1 cellular context compared by ENCODE assay signal in the genomic region with DNA sequence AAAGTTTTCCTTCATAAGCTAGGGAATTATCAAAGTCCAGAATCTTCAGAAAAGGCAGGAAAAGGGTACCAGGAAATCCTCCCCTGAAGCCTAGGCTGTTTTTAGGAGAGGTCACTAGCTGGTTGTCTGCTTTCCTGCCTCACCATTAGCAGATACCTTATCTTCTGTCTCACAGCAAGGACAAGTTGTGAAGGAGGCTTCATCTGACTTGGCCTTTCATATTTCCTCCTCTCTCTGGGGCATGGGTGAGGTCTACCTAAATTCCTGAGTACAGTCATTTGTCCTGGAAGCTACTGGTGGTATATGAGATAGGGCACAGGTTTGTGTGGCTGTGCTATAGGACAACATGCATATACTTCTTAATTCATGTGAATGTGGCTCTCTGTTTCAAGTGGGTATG.
TF ChIP-seq lines count a peak whose summit lies in the region.

No MANE protein-coding gene starts in this region.

TF ChIP-seq in WTC11, 78 proteins besides CTCF, POLR2A, EP300 and RAD21 (continued from another document):
- TF ChIP-seq AR (CRISPR knock-in tag; IDR thresholded peaks at IDR 0.05) (no peak), ZNF219 (CRISPR knock-in tag; IDR thresholded peaks at IDR 0.05; ENCODE audit: borderline replicate concordance) (no peak), ATF1 (CRISPR knock-in tag; IDR thresholded peaks at IDR 0.05) (no peak), JUN (CRISPR knock-in tag; IDR thresholded peaks at IDR 0.05) (no peak), MYBL2 (CRISPR knock-in tag; IDR thresholded peaks at IDR 0.05) (no peak), NR2C2 (CRISPR knock-in tag; IDR thresholded peaks at IDR 0.05) (no peak), TEAD1 (CRISPR knock-in tag; IDR thresholded peaks at IDR 0.05) (no peak), PRRX2 (CRISPR knock-in tag; IDR thresholded peaks at IDR 0.05) (no peak), MAX (CRISPR knock-in tag; IDR thresholded peaks at IDR 0.05) (no peak)
